13 cellular contexts compared by ENCODE assay signal in genomic region chr13:39599842-39600241, GRCh38. TPM values are rescaled to one million over a fixed set of nuclear protein-coding genes. Genes with fewer than 3 reads are reported as not detected.
DNase-seq lines count a peak whose midpoint lies in the region; ATAC-seq and TF ChIP-seq lines count a peak whose summit lies in the region.
"Had no signal": no experiment of that assay in that cellular context is flagged by ENCODE, and none has a peak within 500 bp of the region (broad histone marks: within the 10 kb centered on the region; RNA-seq: fewer than 3 reads in every experiment).

No MANE protein-coding gene starts in this region.

- no peak overlapping the region for H2AFZ ChIP-seq in neural cell (ENCODE audit: low read depth, low read length)

- peak overlapping the region in 9 of 10 donors; percentile 46 to 98 (median 93) for H3K27ac ChIP-seq in heart right ventricle
- peak overlapping the region; percentile 45 to 48 for H3K27ac ChIP-seq in coronary artery
- no peak overlapping the region for H3K27ac ChIP-seq in neural cell (ENCODE audit: low read length)
- H3K27ac ChIP-seq in aorta (ENCODE audit: low read depth in 1 of 2, low read length in 2 of 2) = peak overlapping the region in 1 of 2 donors; percentile 6

- H3K36me3 ChIP-seq in heart right ventricle (peaks cover 0 to 12% (median 0%) of the 10 kb centered on the region in 9 donors), neural cell (ENCODE audit: insufficient read depth, low read length) (no peaks in the 10 kb centered on the region), aorta (ENCODE audit: control insufficient read depth in 1 of 2, insufficient read depth in 2 of 2, low read length in 1 of 2) (no peaks in the 10 kb centered on the region)

- H3K9me2 ChIP-seq in neural cell (ENCODE audit: insufficient read depth, low read length) = no peaks in the 10 kb centered on the region

- intact Hi-C loops in heart right ventricle (cut with DNase I) = loop anchor here in 8 of 10 donors (1.0 to 5.0 kb wide), 10 partner anchors 148 to 453 kb away; no protein-coding TSS in a partner anchor
- intact Hi-C loops in Right ventricle myocardium inferior (cut with DNase I) = loop anchor here (2.0 to 5.0 kb wide), 4 partner anchors 73 to 338 kb away; no protein-coding TSS in a partner anchor
- intact Hi-C loops in aorta (cut with DNase I) = loop anchor here (5.0 kb wide), 3 partner anchors 73 to 328 kb away; no protein-coding TSS in a partner anchor

- no peaks in the 10 kb centered on the region for H4K20me1 ChIP-seq in neural cell (ENCODE audit: insufficient read depth)

- no peak overlapping the region for H3K9ac ChIP-seq in neural cell (ENCODE audit: low read length)

- H3K4me3 ChIP-seq in heart right ventricle (peak overlapping the region; percentile 69 to 96 (median 90)), coronary artery (peak overlapping the region; percentile 92), neural cell (ENCODE audit: low read length) (peak overlapping the region; percentile 86), aorta (ENCODE audit: low read length in 2 of 2) (peak overlapping the region; percentile 46 to 90)

- ATAC-seq in heart right ventricle (no peak), Right ventricle myocardium inferior (no peak), aorta (ENCODE audit: low FRiP score) (no peak), HG02610 (IDR thresholded peaks at IDR 0.05; ENCODE audit: unreplicated experiment) (no peak)

- TF ChIP-seq EP300 in neural cell (conservative IDR thresholded peaks at IDR 0.05; ENCODE audit: poor library complexity, severe bottlenecking) = no peak

- peaks cover 54% of the 10 kb centered on the region for H3K79me2 ChIP-seq in neural cell (replicated peaks; ENCODE audit: insufficient read depth, low read length)

- peaks cover 2 to 77% (median 41%) of the 10 kb centered on the region in 9 donors for H3K4me1 ChIP-seq in heart right ventricle
- H3K4me1 ChIP-seq in aorta (ENCODE audit: control insufficient read depth in 1 of 2, insufficient read depth in 2 of 2, low read length in 2 of 2) = peaks cover 0 to 2% of the 10 kb centered on the region in 2 donors

- peaks cover 0 to 33% (median 0%) of the 10 kb centered on the region in 7 donors for H3K27me3 ChIP-seq in heart right ventricle
- H3K27me3 ChIP-seq in neural cell (ENCODE audit: insufficient read depth, low read depth, low read length) = no peaks in the 10 kb centered on the region
- no peaks in the 10 kb centered on the region for H3K27me3 ChIP-seq in aorta (ENCODE audit: control insufficient read depth in 1 of 2, insufficient read depth in 2 of 2, low read length in 1 of 2)

- WGBS in heart right ventricle, 2 donors = 15 to 16% methylated on average over 1 of the region's 1 CpG
- WGBS in aorta, 2 donors = 3 to 8% methylated on average over 1 of the region's 1 CpG

- no peaks in the 10 kb centered on the region for H3K9me3 ChIP-seq in heart right ventricle
- no peaks in the 10 kb centered on the region for H3K9me3 ChIP-seq in neural cell (ENCODE audit: low read length)
- no peaks in the 10 kb centered on the region for H3K9me3 ChIP-seq in aorta (ENCODE audit: control insufficient read depth, low read length)

- TF ChIP-seq RAD21 in neural cell (conservative IDR thresholded peaks at IDR 0.05) = no peak

- TF ChIP-seq CTCF in heart right ventricle (IDR thresholded peaks at IDR 0.05) (no peak), coronary artery (IDR thresholded peaks at IDR 0.05) (no peak), neural cell (IDR thresholded peaks at IDR 0.05; ENCODE audit: poor library complexity, severe bottlenecking) (no peak)

- H3F3A ChIP-seq in neural cell (ENCODE audit: insufficient read depth, low read length, poor library complexity, severe bottlenecking) = no peaks in the 10 kb centered on the region

- DNase-seq in heart right ventricle (no peak), Right ventricle myocardium inferior (ENCODE audit: missing footprints) (no peak), coronary artery (ENCODE audit: low spot score) (no peak), aorta (no peak), activated gamma-delta T cell (lab: John Stamatoyannopoulos, UW) (no peak), cerebellar nuclear complex (lab: John Stamatoyannopoulos, UW) (no peak)
- DNase-seq: activated naive CD4-positive, alpha-beta T cell treated with anti-CD3 and anti-CD28 coated beads, Interleukin-2, amount 10 ng/mL, durations not matched to agents 7 days and 5 days; cortex of kidney; GOT3; head of caudate nucleus; NCI-H2227 treated with DMSO at 0.1 percent for 48 hours had no signal

- H3K4me2 ChIP-seq in neural cell (ENCODE audit: low read length) = peak overlapping the region; percentile 36

TF ChIP-seq in neural cell, 6 proteins besides CTCF, POLR2A, EP300 and RAD21:
- TF ChIP-seq REST (IDR thresholded peaks at IDR 0.05; ENCODE audit: borderline replicate concordance) (no peak), MXI1 (conservative IDR thresholded peaks at IDR 0.05; ENCODE audit: poor library complexity, severe bottlenecking) (no peak), EZH2 (IDR thresholded peaks at IDR 0.05; ENCODE audit: borderline replicate concordance, insufficient read depth, low read length, poor library complexity, severe bottlenecking) (no peak), POLR2AphosphoS5 (IDR thresholded peaks at IDR 0.05) (no peak), SMC3 (conservative IDR thresholded peaks at IDR 0.05; ENCODE audit: poor library complexity) (no peak), TAF1 (IDR thresholded peaks at IDR 0.05; ENCODE audit: low read depth) (no peak)

RNA-seq across cellular contexts. Expression of gene LHFPL6, which starts 3.2 kb away (rescaled TPM):
- total RNA-seq in heart right ventricle = 10 to 100 TPM; 41.5 to 65.8 (median 58.2) TPM
- 10 to 100 TPM; 44.3 to 50.8 TPM for polyA plus RNA-seq in heart right ventricle
- 63.7 TPM for total RNA-seq in Right ventricle myocardium inferior
- polyA plus RNA-seq in neural cell = 36.3 and 38.7 TPM in 2 replicates
- 26.1 and 30.8 TPM in 2 replicates for polyA minus RNA-seq in neural cell
- 100 to 1,000 TPM; 211 to 214 TPM for total RNA-seq in aorta
- polyA plus RNA-seq in aorta = 100 to 1,000 TPM in 1 of 2 donors, 10 to 100 TPM in 1; 58.1 to 127 TPM

RNA-seq across cellular contexts. Expression of gene COG6, which starts 55.6 kb away (rescaled TPM):
- 10 to 100 TPM; 24.1 to 48.3 (median 30.3) TPM for total RNA-seq in heart right ventricle
- polyA plus RNA-seq in heart right ventricle = 1 to 10 TPM; 7.0 to 7.2 TPM
- total RNA-seq in Right ventricle myocardium inferior = 21.4 TPM
- 23.1 and 27.3 TPM in 2 replicates for polyA plus RNA-seq in neural cell
- 63.8 and 91.9 TPM in 2 replicates for polyA minus RNA-seq in neural cell
- total RNA-seq in aorta = 10 to 100 TPM; 32.8 to 33.6 TPM
- 1 to 10 TPM; 9.6 to 9.9 TPM for polyA plus RNA-seq in aorta
